Comparison of ENCODE assay signal across 28 cellular contexts in genomic region chr17:50187403-50187735, GRCh38. TPM values are rescaled to one million over a fixed set of nuclear protein-coding genes. Genes with fewer than 3 reads are reported as not detected.
DNase-seq lines count a peak whose midpoint lies in the region; ATAC-seq lines count a peak whose summit lies in the region.
"Had no signal": no experiment of that assay in that cellular context is flagged by ENCODE, and none has a peak within 500 bp of the region (broad histone marks: within the 10 kb centered on the region; RNA-seq: fewer than 3 reads in every experiment).

No MANE protein-coding gene starts in this region.

- no peak overlapping the region for H3K4me3 Mint-ChIP-seq in activated naive CD4-positive, alpha-beta T cell treated with anti-CD3 and anti-CD28 coated beads, Interleukin-2, amount 10 ng/mL, durations not matched to agents 7 days and 5 days
- H3K4me3 Mint-ChIP-seq in stimulated activated memory B cell treated with anti-CD40 and anti-IgM and Interleukin-4, amounts not matched to agents 10 μg/mL and 1 μg/mL and 100 μg/mL, for 72 hours: no peak overlapping the region
- H3K4me3 Mint-ChIP-seq: activated B cell treated with CpG ODN at 0.5 μM for 24 hours; activated CD4-positive, alpha-beta memory T cell treated with anti-CD3 and anti-CD28 coated beads, Interleukin-2, amount 10 ng/mL, durations not matched to agents 7 days and 5 days; GM23338; memory B cell; naive B cell; stimulated activated effector memory CD8-positive, alpha-beta T cell treated with anti-CD3 and anti-CD28 coated beads, Interleukin-12 subunit alpha, Interleukin-12 subunit beta, amount 100 ng/mL, for 72 hours had no signal

- H4K8ac ChIP-seq in neuronal stem cell (ENCODE audit: low read depth, low read length): no peak overlapping the region

- no CpG with 5 or more reads among the region's 4 CpGs for WGBS in neuronal stem cell (ENCODE audit: extremely low coverage in 2 of 2, insufficient read length in 2 of 2, insufficient replicate concordance in 1 of 2), 2 donors
- WGBS in urinary bladder: 38% methylated on average over 4 of the region's 4 CpGs

- H3K27ac Mint-ChIP-seq in activated naive CD4-positive, alpha-beta T cell treated with anti-CD3 and anti-CD28 coated beads, Interleukin-2, amount 10 ng/mL, durations not matched to agents 7 days and 5 days: peak overlapping the region; percentile 28
- no peak overlapping the region for H3K27ac Mint-ChIP-seq in activated naive CD4-positive, alpha-beta T cell treated with anti-CD3 and anti-CD28 coated beads, Interleukin-2, amount 50 U/mL, for 72 hours
- H3K27ac Mint-ChIP-seq in stimulated activated memory B cell treated with anti-CD40 and anti-IgM and Interleukin-4, amounts not matched to agents 10 μg/mL and 1 μg/mL and 100 μg/mL, for 72 hours: no peak overlapping the region
- H3K27ac Mint-ChIP-seq: activated CD4-positive, alpha-beta memory T cell treated with anti-CD3 and anti-CD28 coated beads, Interleukin-2, amount 10 ng/mL, durations not matched to agents 7 days and 5 days; GM23338; memory B cell; stimulated activated effector memory CD8-positive, alpha-beta T cell treated with anti-CD3 and anti-CD28 coated beads, Interleukin-12 subunit alpha, Interleukin-12 subunit beta, amount 100 ng/mL, for 72 hours had no signal

- H4K91ac ChIP-seq in neuronal stem cell (ENCODE audit: low read depth, low read length, poor library complexity): no peak overlapping the region

- no peak overlapping the region for H3K23ac ChIP-seq in neuronal stem cell (ENCODE audit: low read depth, low read length, poor library complexity)

- peaks cover 0 to 3% of the 10 kb centered on the region in 2 donors for H3K9me3 ChIP-seq in neuronal stem cell (replicated peaks in 1 of 2; ENCODE audit: control insufficient read depth in 2 of 2, insufficient read depth in 1 of 2, low read depth in 1 of 2, low read length in 2 of 2)
- H3K9me3 ChIP-seq: BE2C had no signal

- peak overlapping the region; percentile 63 for H2AK5ac ChIP-seq in neuronal stem cell (ENCODE audit: low read depth, low read length)

- no peak overlapping the region for H3K9ac ChIP-seq in neuronal stem cell (ENCODE audit: low read depth, low read length, poor library complexity)

- H3K36me3 ChIP-seq in neuronal stem cell (replicated peaks in 1 of 2; ENCODE audit: control insufficient read depth in 2 of 2, insufficient read depth in 2 of 2, low read length in 2 of 2): peaks cover 0 to 7% of the 10 kb centered on the region in 2 donors
- H3K36me3 ChIP-seq in urinary bladder (ENCODE audit: insufficient read depth): no peaks in the 10 kb centered on the region
- H3K36me3 ChIP-seq: BE2C had no signal

- no peak overlapping the region for H2BK120ac ChIP-seq in neuronal stem cell (ENCODE audit: low read depth, low read length)

- peaks cover 22% of the 10 kb centered on the region for H3K4me1 Mint-ChIP-seq in activated naive CD4-positive, alpha-beta T cell treated with anti-CD3 and anti-CD28 coated beads, Interleukin-2, amount 10 ng/mL, durations not matched to agents 7 days and 5 days
- H3K4me1 Mint-ChIP-seq in stimulated activated memory B cell treated with anti-CD40 and anti-IgM and Interleukin-4, amounts not matched to agents 10 μg/mL and 1 μg/mL and 100 μg/mL, for 72 hours: peaks cover 39% of the 10 kb centered on the region

- H3K27ac ChIP-seq in neuronal stem cell (replicated peaks; ENCODE audit: low read length): no peak overlapping the region
- peak overlapping the region; percentile 76 for H3K27ac ChIP-seq in urinary bladder (ENCODE audit: low read depth)
- H3K27ac ChIP-seq: epithelial cell of prostate had no signal

- H3K14ac ChIP-seq in neuronal stem cell (ENCODE audit: low read length): no peak overlapping the region

- H3K4me3 ChIP-seq in neuronal stem cell (ENCODE audit: low read length in 2 of 2): no peak overlapping the region
- H3K4me3 ChIP-seq in urinary bladder (ENCODE audit: low read depth, low read length): no peak overlapping the region
- H3K4me3 ChIP-seq: GM23338 had no signal

- no peaks in the 10 kb centered on the region for H3K9me3 Mint-ChIP-seq in activated naive CD4-positive, alpha-beta T cell treated with anti-CD3 and anti-CD28 coated beads, Interleukin-2, amount 10 ng/mL, durations not matched to agents 7 days and 5 days
- no peaks in the 10 kb centered on the region for H3K9me3 Mint-ChIP-seq in activated naive CD4-positive, alpha-beta T cell treated with anti-CD3 and anti-CD28 coated beads, Interleukin-2, amount 50 U/mL, for 72 hours
- H3K9me3 Mint-ChIP-seq in stimulated activated memory B cell treated with anti-CD40 and anti-IgM and Interleukin-4, amounts not matched to agents 10 μg/mL and 1 μg/mL and 100 μg/mL, for 72 hours: no peaks in the 10 kb centered on the region
- H3K9me3 Mint-ChIP-seq: activated B cell treated with CpG ODN at 0.5 μM for 24 hours; activated CD4-positive, alpha-beta memory T cell treated with anti-CD3 and anti-CD28 coated beads, Interleukin-2, amount 10 ng/mL, durations not matched to agents 7 days and 5 days; GM23338; memory B cell; naive B cell; stimulated activated effector memory CD8-positive, alpha-beta T cell treated with anti-CD3 and anti-CD28 coated beads, Interleukin-12 subunit alpha, Interleukin-12 subunit beta, amount 100 ng/mL, for 72 hours had no signal

- no peak overlapping the region for H3K4me2 ChIP-seq in neuronal stem cell (ENCODE audit: insufficient read depth, low read length, poor library complexity, severe bottlenecking)
- H3K4me2 ChIP-seq: GM23338 had no signal

- H2BK12ac ChIP-seq in neuronal stem cell (ENCODE audit: low read length): no peak overlapping the region

- H3K18ac ChIP-seq in neuronal stem cell (ENCODE audit: low read length): no peak overlapping the region

- peaks cover 0 to 15% (median 0%) of the 10 kb centered on the region in 3 experiments for H3K27me3 ChIP-seq in neuronal stem cell (ENCODE audit: control insufficient read depth in 3 of 3, insufficient read depth in 3 of 3, low read depth in 1 of 3, low read length in 3 of 3)
- H3K27me3 ChIP-seq: BE2C had no signal

- H3K27me3 Mint-ChIP-seq in activated naive CD4-positive, alpha-beta T cell treated with anti-CD3 and anti-CD28 coated beads, Interleukin-2, amount 10 ng/mL, durations not matched to agents 7 days and 5 days: peaks cover 70% of the 10 kb centered on the region
- peaks cover 23% of the 10 kb centered on the region for H3K27me3 Mint-ChIP-seq in stimulated activated memory B cell treated with anti-CD40 and anti-IgM and Interleukin-4, amounts not matched to agents 10 μg/mL and 1 μg/mL and 100 μg/mL, for 72 hours
- H3K27me3 Mint-ChIP-seq: activated B cell treated with CpG ODN at 0.5 μM for 24 hours, naive B cell had no signal

- H3K4ac ChIP-seq in neuronal stem cell (ENCODE audit: low read length): no peak overlapping the region

- ATAC-seq in activated naive CD4-positive, alpha-beta T cell treated with anti-CD3 and anti-CD28 coated beads, Interleukin-2, amount 50 U/mL, for 72 hours: no peak
- no peak for ATAC-seq in stimulated activated memory B cell treated with anti-CD40 and anti-IgM and Interleukin-4, amounts not matched to agents 10 μg/mL and 1 μg/mL and 100 μg/mL, for 72 hours
- no peak for ATAC-seq in GM21723 (IDR thresholded peaks at IDR 0.05; ENCODE audit: unreplicated experiment)
- ATAC-seq: GM23338; stimulated activated effector memory CD8-positive, alpha-beta T cell treated with anti-CD3 and anti-CD28 coated beads, Interleukin-12 subunit alpha, Interleukin-12 subunit beta, amount 100 ng/mL, for 72 hours had no signal

- DNase-seq in activated naive CD4-positive, alpha-beta T cell treated with anti-CD3 and anti-CD28 coated beads, Interleukin-2, amount 10 ng/mL, durations not matched to agents 7 days and 5 days: no peak
- DNase-seq in activated naive CD4-positive, alpha-beta T cell treated with anti-CD3 and anti-CD28 coated beads, Interleukin-2, amount 50 U/mL, for 72 hours (ENCODE audit: low spot score in 2 of 2): no peak
- DNase-seq in fibroblast of gingiva (ENCODE audit: low read depth) (peak; percentile 86), neuronal stem cell (ENCODE audit: low spot score) (no peak), GF-D8 (lab: John Stamatoyannopoulos, UW) (no peak)
- DNase-seq: 8988T; activated B cell treated with CpG ODN at 0.5 μM for 24 hours; activated CD4-positive, alpha-beta memory T cell treated with anti-CD3 and anti-CD28 coated beads, Interleukin-2, amount 10 ng/mL, durations not matched to agents 7 days and 5 days; activated T-cell treated with anti-CD3 and anti-CD28 coated beads, Interleukin-2, amount 50 U/mL, for 1 hour; amniotic stem cell; BE2C; DND-41; kidney glomerular epithelial cell; naive B cell; NCI-H187 treated with DMSO at 0.1 percent for 48 hours; NCI-H2227 treated with DMSO at 0.1 percent for 48 hours; stimulated activated CD4-positive, alpha-beta T cell treated with anti-CD3 and anti-CD28 coated beads, Interleukin-2, amount 100 ng/mL, for 24 hours; T1000; trophoblast cell had no signal

- H3K36me3 Mint-ChIP-seq in activated naive CD4-positive, alpha-beta T cell treated with anti-CD3 and anti-CD28 coated beads, Interleukin-2, amount 10 ng/mL, durations not matched to agents 7 days and 5 days: no peaks in the 10 kb centered on the region
- no peaks in the 10 kb centered on the region for H3K36me3 Mint-ChIP-seq in activated naive CD4-positive, alpha-beta T cell treated with anti-CD3 and anti-CD28 coated beads, Interleukin-2, amount 50 U/mL, for 72 hours
- H3K36me3 Mint-ChIP-seq in stimulated activated memory B cell treated with anti-CD40 and anti-IgM and Interleukin-4, amounts not matched to agents 10 μg/mL and 1 μg/mL and 100 μg/mL, for 72 hours: no peaks in the 10 kb centered on the region
- H3K36me3 Mint-ChIP-seq: memory B cell; naive B cell; stimulated activated effector memory CD8-positive, alpha-beta T cell treated with anti-CD3 and anti-CD28 coated beads, Interleukin-12 subunit alpha, Interleukin-12 subunit beta, amount 100 ng/mL, for 72 hours had no signal

- H2BK15ac ChIP-seq in neuronal stem cell (ENCODE audit: low read length): peak overlapping the region; percentile 10

- H3K4me1 ChIP-seq in neuronal stem cell (ENCODE audit: control insufficient read depth in 2 of 2, insufficient read depth in 1 of 2, low read depth in 1 of 2, low read length in 2 of 2) (peaks cover 15 to 19% of the 10 kb centered on the region in 2 donors), urinary bladder (ENCODE audit: insufficient read depth) (no peaks in the 10 kb centered on the region)
- H3K4me1 ChIP-seq: BE2C had no signal

- peaks cover 1% of the 10 kb centered on the region for H3K79me1 ChIP-seq in neuronal stem cell (ENCODE audit: low read depth, low read length)

- no peak overlapping the region for H2AFZ ChIP-seq in neuronal stem cell (ENCODE audit: low read length)
- H2AFZ ChIP-seq: GM23338 had no signal

- no peak overlapping the region for H2BK5ac ChIP-seq in neuronal stem cell (ENCODE audit: low read length)

- CTCF ChIA-PET in activated naive CD4-positive, alpha-beta T cell treated with anti-CD3 and anti-CD28 coated beads, Interleukin-2, amount 10 ng/mL, durations not matched to agents 7 days and 5 days (lab: Charles Lee): interaction anchor here (1.1 to 1.4 kb wide), 2 partner anchors 11 to 13 kb away, joined by 4 to 5 read pairs; no protein-coding TSS in a partner anchor

RNA-seq across cellular contexts. Expression of gene COL1A1, which starts 14.1 kb away (rescaled TPM):
- 1 to 10 TPM in 1 of 2 donors, under 1 TPM in 1; 0.48 to 3.0 TPM for total RNA-seq in activated naive CD4-positive, alpha-beta T cell treated with anti-CD3 and anti-CD28 coated beads, Interleukin-2, amount 50 U/mL, for 72 hours
- 17.9 TPM for polyA plus RNA-seq in neuronal stem cell (2013, experiment 1 of 2)
- polyA plus RNA-seq in neuronal stem cell (2013, experiment 2 of 2): 18.4 TPM
- total RNA-seq in urinary bladder: 5,262 TPM
- polyA plus RNA-seq in urinary bladder: 802 TPM

RNA-seq across cellular contexts. Expression of gene SGCA, which starts 21.6 kb away (rescaled TPM):
- total RNA-seq in activated naive CD4-positive, alpha-beta T cell treated with anti-CD3 and anti-CD28 coated beads, Interleukin-2, amount 50 U/mL, for 72 hours: under 1 TPM; 0.31 to 0.41 TPM
- polyA plus RNA-seq in neuronal stem cell (2013, experiment 1 of 2): 0.57 TPM
- polyA plus RNA-seq in neuronal stem cell (2013, experiment 2 of 2): 0.35 TPM
- 15.4 TPM for total RNA-seq in urinary bladder
- polyA plus RNA-seq in urinary bladder: 89.1 TPM
- total RNA-seq: dermis microvascular lymphatic vessel endothelial cell, glomerular endothelial cell, GM23338 had no signal

RNA-seq across cellular contexts. Expression of gene PPP1R9B, which starts 36.9 kb away (rescaled TPM):
- total RNA-seq in activated naive CD4-positive, alpha-beta T cell treated with anti-CD3 and anti-CD28 coated beads, Interleukin-2, amount 50 U/mL, for 72 hours: 100 to 1,000 TPM in 1 of 2 donors, 10 to 100 TPM in 1; 74.4 to 112 TPM
- 19.8 TPM for polyA plus RNA-seq in neuronal stem cell (2013, experiment 1 of 2)
- 19.4 TPM for polyA plus RNA-seq in neuronal stem cell (2013, experiment 2 of 2)
- total RNA-seq in urinary bladder: 16.6 TPM
- polyA plus RNA-seq in urinary bladder: 29.6 TPM

RNA-seq across cellular contexts. Expression of gene SAMD14, which starts 57.4 kb away (rescaled TPM):
- 1 to 10 TPM; 1.3 to 4.4 TPM for total RNA-seq in activated naive CD4-positive, alpha-beta T cell treated with anti-CD3 and anti-CD28 coated beads, Interleukin-2, amount 50 U/mL, for 72 hours
- polyA plus RNA-seq in neuronal stem cell (2013, experiment 1 of 2): 31.6 TPM
- 33.4 TPM for polyA plus RNA-seq in neuronal stem cell (2013, experiment 2 of 2)
- 2.2 TPM for total RNA-seq in urinary bladder
- 3.7 TPM for polyA plus RNA-seq in urinary bladder

Comparison
In these comparisons a context has a peak if more than half of its experiments do, and no peak if none do; other contexts are left out.
1. RNA of gene COL1A1, which starts 14.1 kb away (total RNA-seq): 5,262 TPM in urinary bladder (single experiment); 0.48 to 3.0 TPM in activated naive CD4-positive, alpha-beta T cell treated with anti-CD3 and anti-CD28 coated beads, Interleukin-2, amount 50 U/mL, for 72 hours; every median in the first group is over 1,000 times any median in the second.
2. RNA of gene SGCA, which starts 21.6 kb away (total RNA-seq): 15.4 TPM in urinary bladder (single experiment); 0.31 to 0.41 TPM in activated naive CD4-positive, alpha-beta T cell treated with anti-CD3 and anti-CD28 coated beads, Interleukin-2, amount 50 U/mL, for 72 hours; every median in the first group is over 10 times any median in the second.